ENCODE assay signal across 1 cellular context in the genomic region with DNA sequence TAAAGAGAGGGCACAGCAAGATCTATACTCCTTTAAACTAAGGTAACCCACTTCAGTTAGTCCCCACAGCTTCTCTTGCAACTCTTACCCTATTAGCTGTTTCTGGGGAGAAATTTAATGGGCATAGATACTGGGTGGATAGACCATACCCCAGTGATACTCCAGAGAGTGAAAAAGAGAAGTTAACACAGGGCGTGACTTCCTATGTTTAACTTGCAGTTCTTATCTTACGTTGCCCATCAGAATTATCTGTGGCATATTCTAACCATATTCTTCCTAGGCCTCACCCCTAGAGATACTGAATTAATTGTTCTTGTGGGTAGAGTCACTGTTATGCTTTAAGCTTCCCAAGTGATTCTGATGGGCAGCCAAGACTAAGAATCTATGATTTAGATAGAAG.
TF ChIP-seq lines count a peak whose summit lies in the region.

No MANE protein-coding gene starts in this region.

TF ChIP-seq in GM23338, 12 proteins besides CTCF, POLR2A, EP300 and RAD21:
- TF ChIP-seq, protein P1, sequence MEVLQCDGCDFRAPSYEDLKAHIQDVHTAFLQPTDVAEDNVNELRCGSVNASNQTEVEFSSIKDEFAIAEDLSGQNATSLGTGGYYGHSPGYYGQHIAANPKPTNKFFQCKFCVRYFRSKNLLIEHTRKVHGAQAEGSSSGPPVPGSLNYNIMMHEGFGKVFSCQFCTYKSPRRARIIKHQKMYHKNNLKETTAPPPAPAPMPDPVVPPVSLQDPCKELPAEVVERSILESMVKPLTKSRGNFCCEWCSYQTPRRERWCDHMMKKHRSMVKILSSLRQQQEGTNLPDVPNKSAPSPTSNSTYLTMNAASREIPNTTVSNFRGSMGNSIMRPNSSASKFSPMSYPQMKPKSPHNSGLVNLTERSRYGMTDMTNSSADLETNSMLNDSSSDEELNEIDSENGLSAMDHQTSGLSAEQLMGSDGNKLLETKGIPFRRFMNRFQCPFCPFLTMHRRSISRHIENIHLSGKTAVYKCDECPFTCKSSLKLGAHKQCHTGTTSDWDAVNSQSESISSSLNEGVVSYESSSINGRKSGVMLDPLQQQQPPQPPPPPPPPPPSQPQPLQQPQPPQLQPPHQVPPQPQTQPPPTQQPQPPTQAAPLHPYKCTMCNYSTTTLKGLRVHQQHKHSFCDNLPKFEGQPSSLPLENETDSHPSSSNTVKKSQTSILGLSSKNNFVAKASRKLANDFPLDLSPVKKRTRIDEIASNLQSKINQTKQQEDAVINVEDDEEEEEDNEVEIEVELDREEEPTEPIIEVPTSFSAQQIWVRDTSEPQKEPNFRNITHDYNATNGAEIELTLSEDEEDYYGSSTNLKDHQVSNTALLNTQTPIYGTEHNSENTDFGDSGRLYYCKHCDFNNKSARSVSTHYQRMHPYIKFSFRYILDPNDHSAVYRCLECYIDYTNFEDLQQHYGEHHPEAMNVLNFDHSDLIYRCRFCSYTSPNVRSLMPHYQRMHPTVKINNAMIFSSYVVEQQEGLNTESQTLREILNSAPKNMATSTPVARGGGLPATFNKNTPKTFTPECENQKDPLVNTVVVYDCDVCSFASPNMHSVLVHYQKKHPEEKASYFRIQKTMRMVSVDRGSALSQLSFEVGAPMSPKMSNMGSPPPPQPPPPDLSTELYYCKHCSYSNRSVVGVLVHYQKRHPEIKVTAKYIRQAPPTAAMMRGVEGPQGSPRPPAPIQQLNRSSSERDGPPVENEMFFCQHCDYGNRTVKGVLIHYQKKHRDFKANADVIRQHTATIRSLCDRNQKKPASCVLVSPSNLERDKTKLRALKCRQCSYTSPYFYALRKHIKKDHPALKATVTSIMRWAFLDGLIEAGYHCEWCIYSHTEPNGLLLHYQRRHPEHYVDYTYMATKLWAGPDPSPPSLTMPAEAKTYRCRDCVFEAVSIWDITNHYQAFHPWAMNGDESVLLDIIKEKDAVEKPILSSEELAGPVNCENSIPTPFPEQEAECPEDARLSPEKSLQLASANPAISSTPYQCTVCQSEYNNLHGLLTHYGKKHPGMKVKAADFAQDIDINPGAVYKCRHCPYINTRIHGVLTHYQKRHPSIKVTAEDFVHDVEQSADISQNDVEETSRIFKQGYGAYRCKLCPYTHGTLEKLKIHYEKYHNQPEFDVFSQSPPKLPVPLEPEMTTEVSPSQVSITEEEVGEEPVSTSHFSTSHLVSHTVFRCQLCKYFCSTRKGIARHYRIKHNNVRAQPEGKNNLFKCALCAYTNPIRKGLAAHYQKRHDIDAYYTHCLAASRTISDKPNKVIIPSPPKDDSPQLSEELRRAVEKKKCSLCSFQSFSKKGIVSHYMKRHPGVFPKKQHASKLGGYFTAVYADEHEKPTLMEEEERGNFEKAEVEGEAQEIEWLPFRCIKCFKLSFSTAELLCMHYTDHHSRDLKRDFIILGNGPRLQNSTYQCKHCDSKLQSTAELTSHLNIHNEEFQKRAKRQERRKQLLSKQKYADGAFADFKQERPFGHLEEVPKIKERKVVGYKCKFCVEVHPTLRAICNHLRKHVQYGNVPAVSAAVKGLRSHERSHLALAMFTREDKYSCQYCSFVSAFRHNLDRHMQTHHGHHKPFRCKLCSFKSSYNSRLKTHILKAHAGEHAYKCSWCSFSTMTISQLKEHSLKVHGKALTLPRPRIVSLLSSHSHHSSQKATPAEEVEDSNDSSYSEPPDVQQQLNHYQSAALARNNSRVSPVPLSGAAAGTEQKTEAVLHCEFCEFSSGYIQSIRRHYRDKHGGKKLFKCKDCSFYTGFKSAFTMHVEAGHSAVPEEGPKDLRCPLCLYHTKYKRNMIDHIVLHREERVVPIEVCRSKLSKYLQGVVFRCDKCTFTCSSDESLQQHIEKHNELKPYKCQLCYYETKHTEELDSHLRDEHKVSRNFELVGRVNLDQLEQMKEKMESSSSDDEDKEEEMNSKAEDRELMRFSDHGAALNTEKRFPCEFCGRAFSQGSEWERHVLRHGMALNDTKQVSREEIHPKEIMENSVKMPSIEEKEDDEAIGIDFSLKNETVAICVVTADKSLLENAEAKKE (CRISPR knock-in tag; IDR thresholded peaks at IDR 0.05): no peak
- TF ChIP-seq STAT1 (IDR thresholded peaks at IDR 0.05; ENCODE audit: unreplicated experiment) (no peak), EZH2 (IDR thresholded peaks at IDR 0.05; ENCODE audit: low read depth, unreplicated experiment) (no peak), POLR2AphosphoS5 (IDR thresholded peaks at IDR 0.05; ENCODE audit: low read depth) (no peak), ZNF114 (CRISPR knock-in tag; IDR thresholded peaks at IDR 0.05) (no peak), ZNF331 (CRISPR knock-in tag; IDR thresholded peaks at IDR 0.05; ENCODE audit: low read depth) (no peak), CREB1 (CRISPR knock-in tag; IDR thresholded peaks at IDR 0.05; ENCODE audit: low read depth) (no peak), NANOG (IDR thresholded peaks at IDR 0.05; ENCODE audit: borderline replicate concordance) (no peak), EZH2phosphoT487 (IDR thresholded peaks at IDR 0.05; ENCODE audit: unreplicated experiment) (no peak), JUNB (IDR thresholded peaks at IDR 0.05; ENCODE audit: unreplicated experiment) (no peak)
- TF ChIP-seq, protein P2, sequence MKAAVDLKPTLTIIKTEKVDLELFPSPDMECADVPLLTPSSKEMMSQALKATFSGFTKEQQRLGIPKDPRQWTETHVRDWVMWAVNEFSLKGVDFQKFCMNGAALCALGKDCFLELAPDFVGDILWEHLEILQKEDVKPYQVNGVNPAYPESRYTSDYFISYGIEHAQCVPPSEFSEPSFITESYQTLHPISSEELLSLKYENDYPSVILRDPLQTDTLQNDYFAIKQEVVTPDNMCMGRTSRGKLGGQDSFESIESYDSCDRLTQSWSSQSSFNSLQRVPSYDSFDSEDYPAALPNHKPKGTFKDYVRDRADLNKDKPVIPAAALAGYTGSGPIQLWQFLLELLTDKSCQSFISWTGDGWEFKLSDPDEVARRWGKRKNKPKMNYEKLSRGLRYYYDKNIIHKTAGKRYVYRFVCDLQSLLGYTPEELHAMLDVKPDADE (IDR thresholded peaks at IDR 0.05): no peak
- TF ChIP-seq, protein P3, sequence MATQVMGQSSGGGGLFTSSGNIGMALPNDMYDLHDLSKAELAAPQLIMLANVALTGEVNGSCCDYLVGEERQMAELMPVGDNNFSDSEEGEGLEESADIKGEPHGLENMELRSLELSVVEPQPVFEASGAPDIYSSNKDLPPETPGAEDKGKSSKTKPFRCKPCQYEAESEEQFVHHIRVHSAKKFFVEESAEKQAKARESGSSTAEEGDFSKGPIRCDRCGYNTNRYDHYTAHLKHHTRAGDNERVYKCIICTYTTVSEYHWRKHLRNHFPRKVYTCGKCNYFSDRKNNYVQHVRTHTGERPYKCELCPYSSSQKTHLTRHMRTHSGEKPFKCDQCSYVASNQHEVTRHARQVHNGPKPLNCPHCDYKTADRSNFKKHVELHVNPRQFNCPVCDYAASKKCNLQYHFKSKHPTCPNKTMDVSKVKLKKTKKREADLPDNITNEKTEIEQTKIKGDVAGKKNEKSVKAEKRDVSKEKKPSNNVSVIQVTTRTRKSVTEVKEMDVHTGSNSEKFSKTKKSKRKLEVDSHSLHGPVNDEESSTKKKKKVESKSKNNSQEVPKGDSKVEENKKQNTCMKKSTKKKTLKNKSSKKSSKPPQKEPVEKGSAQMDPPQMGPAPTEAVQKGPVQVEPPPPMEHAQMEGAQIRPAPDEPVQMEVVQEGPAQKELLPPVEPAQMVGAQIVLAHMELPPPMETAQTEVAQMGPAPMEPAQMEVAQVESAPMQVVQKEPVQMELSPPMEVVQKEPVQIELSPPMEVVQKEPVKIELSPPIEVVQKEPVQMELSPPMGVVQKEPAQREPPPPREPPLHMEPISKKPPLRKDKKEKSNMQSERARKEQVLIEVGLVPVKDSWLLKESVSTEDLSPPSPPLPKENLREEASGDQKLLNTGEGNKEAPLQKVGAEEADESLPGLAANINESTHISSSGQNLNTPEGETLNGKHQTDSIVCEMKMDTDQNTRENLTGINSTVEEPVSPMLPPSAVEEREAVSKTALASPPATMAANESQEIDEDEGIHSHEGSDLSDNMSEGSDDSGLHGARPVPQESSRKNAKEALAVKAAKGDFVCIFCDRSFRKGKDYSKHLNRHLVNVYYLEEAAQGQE (IDR thresholded peaks at IDR 0.05; ENCODE audit: unreplicated experiment): no peak
